ENCODE assay signal across 14 cellular contexts in the genomic region with DNA sequence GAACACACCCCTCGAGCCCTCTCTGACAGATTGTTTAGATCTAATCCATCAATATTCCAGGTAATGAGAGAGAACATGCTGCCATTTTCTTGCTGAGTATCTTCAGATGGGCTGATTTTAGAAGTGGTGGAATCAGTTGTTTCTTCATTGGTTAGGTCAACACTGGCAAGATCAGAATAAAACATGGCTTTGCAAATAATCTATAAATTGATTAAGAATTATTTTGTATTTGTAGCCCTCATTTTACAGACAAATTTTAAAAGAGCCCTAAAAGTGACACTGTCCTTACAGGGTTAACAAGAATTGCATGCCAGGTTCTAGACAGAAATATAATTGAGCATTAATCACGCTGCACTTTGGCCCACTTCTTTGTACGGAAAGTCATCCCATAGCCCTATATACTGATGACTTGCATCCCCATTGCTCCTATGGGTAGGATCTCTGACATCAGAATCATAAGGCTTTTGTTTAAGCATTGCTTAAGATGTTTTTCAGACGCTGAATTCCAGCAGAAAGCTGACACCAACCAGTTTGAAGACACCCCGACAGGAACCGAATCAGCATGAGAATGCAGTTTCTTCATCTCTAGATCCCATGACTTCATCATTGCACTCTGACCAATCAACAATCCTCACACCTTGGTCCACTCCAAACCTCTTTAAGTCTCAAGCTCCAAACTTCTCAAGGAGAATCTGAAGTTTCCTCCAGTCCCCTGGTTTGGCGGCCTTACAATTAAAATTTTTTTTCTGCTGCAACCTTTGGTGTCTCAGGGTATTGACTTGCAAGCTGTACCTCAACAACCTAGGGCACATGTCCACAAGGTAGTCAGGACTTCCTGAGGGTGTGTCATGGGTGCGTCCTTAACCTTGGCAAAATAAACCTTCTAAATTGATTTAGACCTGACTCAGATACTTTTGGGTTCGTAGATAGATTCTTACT. TPM values are rescaled to one million over a fixed set of nuclear protein-coding genes. Genes with fewer than 3 reads are reported as not detected.
A peak's percentile ranks its signal among the peaks of the same experiment; 100 is the strongest.
DNase-seq lines count a peak whose midpoint lies in the region; ATAC-seq and TF ChIP-seq lines count a peak whose summit lies in the region.
"Had no signal": no experiment of that assay in that cellular context is flagged by ENCODE, and none has a peak within 500 bp of the region (broad histone marks: within the 10 kb centered on the region; RNA-seq: fewer than 3 reads in every experiment).

No MANE protein-coding gene starts in this region.

- peak overlapping the region; percentile 32 for H3K27ac Mint-ChIP-seq in activated T-cell treated with anti-CD3 and anti-CD28 coated beads, Interleukin-2, amount 50 U/mL, for 24 hours
- peak overlapping the region; percentile 55 for H3K27ac Mint-ChIP-seq in type B pancreatic cell

- H3K4me1 Mint-ChIP-seq in activated T-cell treated with anti-CD3 and anti-CD28 coated beads, Interleukin-2, amount 50 U/mL, for 24 hours (ENCODE audit: low read depth), result peaks cover 55% of the 10 kb centered on the region
- peaks cover 10% of the 10 kb centered on the region for H3K4me1 Mint-ChIP-seq in type B pancreatic cell (ENCODE audit: unreplicated experiment)

- peaks cover 18% of the 10 kb centered on the region for H3K4me1 ChIP-seq in adipocyte (ENCODE audit: control insufficient read depth, insufficient read depth, low read length)
- no peaks in the 10 kb centered on the region for H3K4me1 ChIP-seq in OCI-LY7 (ENCODE audit: insufficient read depth, low read length, poor library complexity, severe bottlenecking)
- H3K4me1 ChIP-seq: adrenal gland had no signal

- no peaks in the 10 kb centered on the region for H3K9me2 ChIP-seq in OCI-LY7 (ENCODE audit: insufficient read depth, low read length)

- no peaks in the 10 kb centered on the region for H3K9me3 Mint-ChIP-seq in activated T-cell treated with anti-CD3 and anti-CD28 coated beads, Interleukin-2, amount 50 U/mL, for 24 hours
- H3K9me3 Mint-ChIP-seq in type B pancreatic cell, result no peaks in the 10 kb centered on the region

- H3K36me3 ChIP-seq in adipocyte (ENCODE audit: control insufficient read depth, insufficient read depth, low read length, severe bottlenecking), result peaks cover 53% of the 10 kb centered on the region
- H3K36me3 ChIP-seq in OCI-LY7 (ENCODE audit: insufficient read depth, low read length), result peaks cover 78% of the 10 kb centered on the region

- CTCF ChIA-PET in OCI-LY7 (lab: Charles Lee; ENCODE audit: unreplicated experiment), result no interaction called here

- intact Hi-C loops in OCI-LY7 (cut with micrococcal nuclease; ENCODE audit: unreplicated experiment), result no loop called here

- DNase-seq in activated T-cell treated with anti-CD3 and anti-CD28 coated beads, Interleukin-2, amount 50 U/mL, for 24 hours, result no peak
- no peak for DNase-seq in activated T-cell treated with anti-CD3 and anti-CD28 coated beads, Interleukin-2, amount 50 U/mL, for 1 hour
- peak; percentile 76 for DNase-seq in adipocyte (ENCODE audit: low read depth)
- DNase-seq in iPS-NIHi11 (ENCODE audit: low spot score), result peak; percentile 14
- no peak for DNase-seq in type B pancreatic cell (ENCODE audit: extremely low spot score, unreplicated experiment)
- no peak for DNase-seq in OCI-LY7 (ENCODE audit: low spot score)
- no peak for DNase-seq in NCI-H2107 treated with DMSO at 0.1 percent for 48 hours (lab: John Stamatoyannopoulos, UW; ENCODE audit: unreplicated experiment)
- DNase-seq: activated CD4-positive, alpha-beta T cell treated with anti-CD3 and anti-CD28 coated beads, Interleukin-2, amount 50 U/mL, for 48 hours; AML-193; NCI-H2029 treated with DMSO at 0.1 percent for 48 hours; SHP77 treated with DMSO at 0.1 percent for 48 hours had no signal

- no peaks in the 10 kb centered on the region for H3K27me3 Mint-ChIP-seq in activated T-cell treated with anti-CD3 and anti-CD28 coated beads, Interleukin-2, amount 50 U/mL, for 24 hours
- H3K27me3 Mint-ChIP-seq in type B pancreatic cell, result no peaks in the 10 kb centered on the region

- peak overlapping the region; percentile 3 for H3K9ac ChIP-seq in adipocyte (ENCODE audit: low read length)

- no peak for TF ChIP-seq CTCF in type B pancreatic cell (conservative IDR thresholded peaks at IDR 0.05)
- TF ChIP-seq CTCF in OCI-LY7 (conservative IDR thresholded peaks at IDR 0.05; ENCODE audit: low read length), result no peak

- H3K27ac ChIP-seq in OCI-LY7 (ENCODE audit: low read depth, low read length, poor library complexity, severe bottlenecking), result no peak overlapping the region
- H3K27ac ChIP-seq: adrenal gland had no signal

- peaks cover 6% of the 10 kb centered on the region; the same call in 1 of the 2 replicates for H3K79me2 ChIP-seq in OCI-LY7 (ENCODE audit: insufficient read depth, low read depth, low read length)

- H3K9me3 ChIP-seq in adipocyte (ENCODE audit: control insufficient read depth, low read length) (no peaks in the 10 kb centered on the region), OCI-LY7 (ENCODE audit: low read length) (no peaks in the 10 kb centered on the region)
- H3K9me3 ChIP-seq: adrenal gland had no signal

- no peak overlapping the region for H3K4me3 Mint-ChIP-seq in activated T-cell treated with anti-CD3 and anti-CD28 coated beads, Interleukin-2, amount 50 U/mL, for 24 hours
- H3K4me3 Mint-ChIP-seq in type B pancreatic cell, result no peak overlapping the region

- H3K27me3 ChIP-seq in adipocyte (replicated peaks; ENCODE audit: control insufficient read depth, insufficient read depth, low read length), result no peaks in the 10 kb centered on the region
- H3K27me3 ChIP-seq: adrenal gland had no signal

- no peak for ATAC-seq in GM19467 (IDR thresholded peaks at IDR 0.05; ENCODE audit: unreplicated experiment)

- no peaks in the 10 kb centered on the region for H4K20me1 ChIP-seq in OCI-LY7 (ENCODE audit: insufficient read depth, low read length)

- H3K4me3 ChIP-seq in adipocyte (ENCODE audit: low read length) (peak overlapping the region; percentile 7), OCI-LY7 (ENCODE audit: low read depth, low read length, poor library complexity, severe bottlenecking) (no peak overlapping the region)
- H3K4me3 ChIP-seq: adrenal gland, smooth muscle cell had no signal

- H2AFZ ChIP-seq in OCI-LY7 (ENCODE audit: low read length), result no peak overlapping the region

- peaks cover 89% of the 10 kb centered on the region for H3K36me3 Mint-ChIP-seq in activated T-cell treated with anti-CD3 and anti-CD28 coated beads, Interleukin-2, amount 50 U/mL, for 24 hours (ENCODE audit: low read depth)
- peaks cover 45% of the 10 kb centered on the region for H3K36me3 Mint-ChIP-seq in type B pancreatic cell

- no TSS peak for BruUV-seq in OCI-LY7 (replicated peaks; lab: Mats Ljungman, UMichigan)

- H3K4me2 ChIP-seq in OCI-LY7 (ENCODE audit: low read length), result no peak overlapping the region
- H3K4me2 ChIP-seq: smooth muscle cell had no signal

- POLR2A ChIA-PET in OCI-LY7 (lab: Charles Lee), result interaction anchor here (1.2 kb wide), 1 partner anchor 9 kb away, joined by 3 read pairs; no protein-coding TSS in a partner anchor

RNA-seq across cellular contexts. Expression of a gene that starts 7.9 kb away (rescaled TPM):
- 42.6 and 44.1 TPM in 2 replicates for total RNA-seq in type B pancreatic cell (ENCODE audit: low replicate concordance)
- total RNA-seq in OCI-LY7 (2014; rRNA removed; shearing (Covaris generic)), result 22.5 and 27.2 TPM in 2 replicates
- total RNA-seq in OCI-LY7 (2022), result 39.4 and 39.6 TPM in 2 replicates

RNA-seq across cellular contexts. Expression of a gene that starts 8.0 kb away (rescaled TPM):
- total RNA-seq in type B pancreatic cell (ENCODE audit: low replicate concordance), result 22.0 and 24.7 TPM in 2 replicates
- total RNA-seq in OCI-LY7 (2014; rRNA removed; shearing (Covaris generic)), result 4.1 and 6.7 TPM in 2 replicates
- 16.4 and 19.0 TPM in 2 replicates for total RNA-seq in OCI-LY7 (2022)

RNA-seq across cellular contexts. Expression of a gene that starts 12.9 kb away (rescaled TPM):
- total RNA-seq in type B pancreatic cell (ENCODE audit: low replicate concordance) (0.29 and 0.39 TPM in 2 replicates), OCI-LY7 (2022) (0.66 and 0.76 TPM in 2 replicates)
- total RNA-seq in OCI-LY7 (2014; rRNA removed; shearing (Covaris generic)), result 0.46 and 0.50 TPM in 2 replicates
- total RNA-seq: smooth muscle cell had no signal

Comparison
In these comparisons a context has a peak if more than half of its experiments do, and no peak if none do; other contexts are left out.
1. DNase-seq: peak in adipocyte (single experiment) and iPS-NIHi11 (single experiment); none in activated T-cell treated with anti-CD3 and anti-CD28 coated beads, Interleukin-2, amount 50 U/mL, for 24 hours (single experiment), activated T-cell treated with anti-CD3 and anti-CD28 coated beads, Interleukin-2, amount 50 U/mL, for 1 hour (single experiment), type B pancreatic cell (single experiment), OCI-LY7 (single experiment) and NCI-H2107 treated with DMSO at 0.1 percent for 48 hours (single experiment).